ENCODE assay signal across 14 cellular contexts in the genomic region with DNA sequence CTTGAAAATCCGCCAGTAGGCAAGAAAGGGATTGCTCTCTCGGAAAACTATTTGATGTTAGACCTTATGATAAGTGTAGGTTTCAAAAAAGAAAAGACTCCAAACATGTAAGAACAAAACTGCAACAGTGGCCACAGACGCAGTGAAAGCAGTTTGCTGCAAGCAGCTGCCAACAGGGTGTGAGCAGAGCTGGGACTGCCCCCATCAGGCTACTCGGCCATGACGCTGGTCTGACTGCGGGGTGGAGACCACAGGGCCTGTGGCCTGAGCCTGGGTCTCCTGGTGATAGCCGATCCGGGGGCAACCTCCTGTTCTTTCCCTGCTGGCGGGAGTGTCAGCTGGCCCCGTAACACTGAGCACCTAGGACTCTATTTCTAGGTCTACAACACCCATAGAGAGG.
DNase-seq lines count a peak whose midpoint lies in the region; ATAC-seq and FAIRE-seq lines count a peak whose summit lies in the region.
"Had no signal": no experiment of that assay in that cellular context is flagged by ENCODE, and none has a peak within 500 bp of the region (broad histone marks: within the 10 kb centered on the region; RNA-seq: fewer than 3 reads in every experiment).

No MANE protein-coding gene starts in this region.

- FAIRE-seq in GM18507 (lab: Jason Lieb, UNC), result peak; percentile 63

- DNase-seq in GM18507 (ENCODE audit: extremely low spot score, insufficient read length, low read depth), result peak; percentile 74
- DNase-seq in sciatic nerve (ENCODE audit: low spot score), result no peak
- DNase-seq in HuH-7 (ENCODE audit: low spot score), result no peak
- no peak for DNase-seq in NCI-H1694 treated with DMSO at 0.1 percent for 48 hours (lab: John Stamatoyannopoulos, UW)
- DNase-seq in activated CD8-positive, alpha-beta memory T cell treated with anti-CD3 and anti-CD28 coated beads, Interleukin-2, amount 50 U/mL, for 48 hours, result no peak
- DNase-seq in activated gamma-delta T cell treated with Interleukin-2 at 50 U/mL for 16 hours, result no peak
- DNase-seq: activated CD8-positive, alpha-beta memory T cell treated with anti-CD3 and anti-CD28 coated beads, Interleukin-2, amount 50 U/mL, for 4 hours; AML-193; NCI-H1417 treated with DMSO at 0.1 percent for 48 hours; NCI-H69; occipital lobe had no signal

- H3K27ac ChIP-seq in angular gyrus (ENCODE audit: low read depth, low read length), result peak overlapping the region; percentile 20
- H3K27ac ChIP-seq: SJSA1 had no signal

- ATAC-seq in GM21529 (IDR thresholded peaks at IDR 0.05; ENCODE audit: unreplicated experiment) (peak; percentile 97), sciatic nerve (peak; percentile 91)

- intact Hi-C loops in sciatic nerve (cut with DNase I), result no loop called here
